In genomic region chr1:206708058-206708457, GRCh38 we compare ENCODE assay signal across 11 cellular contexts. TPM values are rescaled to one million over a fixed set of nuclear protein-coding genes. Genes with fewer than 3 reads are reported as not detected.
DNase-seq lines count a peak whose midpoint lies in the region; ATAC-seq, FAIRE-seq and TF ChIP-seq lines count a peak whose summit lies in the region.
"Had no signal": no experiment of that assay in that cellular context is flagged by ENCODE, and none has a peak within 500 bp of the region (broad histone marks: within the 10 kb centered on the region; RNA-seq: fewer than 3 reads in every experiment).

No MANE protein-coding gene starts in this region.

- H3K79me2 ChIP-seq in GM12878 (ENCODE audit: control insufficient read depth, insufficient read depth, low read length), result peaks cover 77% of the 10 kb centered on the region

- H3K4me3 ChIP-seq in GM12878, result peak overlapping the region; percentile 11; the same call in 1 of the 2 replicates
- H3K4me3 ChIP-seq in spleen, result peak overlapping the region in 1 of 8 donors; percentile 31
- H3K4me3 ChIP-seq in tibial nerve, result no peak overlapping the region

- H3K27ac ChIP-seq in GM12878 (ENCODE audit: control insufficient read depth, insufficient read depth) (peak overlapping the region; percentile 38; the same call in 1 of the 2 replicates), spleen (peak overlapping the region in 6 of 8 donors; percentile 19 to 70 (median 61)), tibial nerve (no peak overlapping the region)

- no peak for FAIRE-seq in GM12878 (lab: Jason Lieb, UNC)
- FAIRE-seq: astrocyte, H1, islet of Langerhans had no signal

- POLR2A ChIA-PET in GM12878 (lab: Charles Lee), result interaction anchor here (0.6 to 21.4 kb wide), 2 partner anchors 10 to 23 kb away, joined by 5 to 334 read pairs; partner anchors contain the start of gene MAPKAPK2

- TF ChIP-seq CTCF in GM12878 (IDR thresholded peaks at IDR 0.05 in 2 of 3, conservative IDR thresholded peaks at IDR 0.05 in 1 of 3; ENCODE audit: control insufficient read depth in 2 of 3, extremely low read depth in 1 of 3, insufficient read depth in 1 of 3, low read depth in 3 of 3, low read length in 3 of 3), result no peak; a peak in 1 of 6 replicates
- TF ChIP-seq CTCF in spleen (IDR thresholded peaks at IDR 0.05 in 8 of 11, conservative IDR thresholded peaks at IDR 0.05 in 3 of 11), result no peak
- no peak for TF ChIP-seq CTCF in tibial nerve (IDR thresholded peaks at IDR 0.05)

- no TSS peak for BruUV-seq in GM12878 (replicated peaks; lab: Mats Ljungman, UMichigan)

- peaks cover 34% of the 10 kb centered on the region for H4K20me1 ChIP-seq in GM12878 (ENCODE audit: control insufficient read depth, insufficient read depth)

- H3K9ac ChIP-seq in GM12878 (ENCODE audit: control insufficient read depth, insufficient read depth, low read length), result no peak overlapping the region

- peaks cover 0 to 5% of the 10 kb centered on the region in 2 experiments; a peak in 2 of 4 replicates for H3K36me3 ChIP-seq in GM12878 (ENCODE audit: control insufficient read depth in 2 of 2, insufficient read depth in 2 of 2, low read length in 1 of 2)
- no peaks in the 10 kb centered on the region for H3K36me3 ChIP-seq in spleen
- H3K36me3 ChIP-seq in tibial nerve, result no peaks in the 10 kb centered on the region

- peak overlapping the region; percentile 68 for H3K4me2 ChIP-seq in GM12878 (ENCODE audit: control insufficient read depth, insufficient read depth)

- RAD21 ChIA-PET in GM12878 (lab: Charles Lee; ENCODE audit: unreplicated experiment), result interaction anchor here (1.5 to 1.6 kb wide), 2 partner anchors 10 to 28 kb away, joined by 4 to 5 read pairs; no protein-coding TSS in a partner anchor

- intact Hi-C loops in GM12878 (cut with micrococcal nuclease; ENCODE audit: unreplicated experiment), result no loop called here
- intact Hi-C loops in spleen (cut with DNase I; ENCODE audit: low total_unique reads), result no loop called here

- H3K4me1 ChIP-seq in GM12878 (ENCODE audit: control insufficient read depth, insufficient read depth, low read length) (peaks cover 60% of the 10 kb centered on the region), spleen (peaks cover 63 to 100% (median 87%) of the 10 kb centered on the region in 6 donors), tibial nerve (peaks cover 0 to 75% (median 64%) of the 10 kb centered on the region in 4 donors)

- peak; percentile 59 for ATAC-seq in HG03460 (IDR thresholded peaks at IDR 0.05; ENCODE audit: unreplicated experiment)
- ATAC-seq in GM12878, result peak; percentile 52

- TF ChIP-seq EP300 in GM12878 (IDR thresholded peaks at IDR 0.05; ENCODE audit: borderline replicate concordance in 1 of 2, control insufficient read depth in 1 of 2, low read depth in 2 of 2, low read length in 2 of 2) (no peak), tibial nerve (IDR thresholded peaks at IDR 0.05) (no peak)

- H3K9me3 ChIP-seq in GM12878 (replicated peaks; ENCODE audit: control insufficient read depth, insufficient read depth, low read length), result no peaks in the 10 kb centered on the region
- no peaks in the 10 kb centered on the region for H3K9me3 ChIP-seq in spleen
- H3K9me3 ChIP-seq in tibial nerve, result no peaks in the 10 kb centered on the region

- SMC1A ChIA-PET in GM12878 (lab: Charles Lee; ENCODE audit: uncharacterized antibody, unreplicated experiment), result interaction anchor here (0.7 to 17.9 kb wide), 5 partner anchors 11 to 48 kb away, joined by 3 to 222 read pairs (median 5); no protein-coding TSS in a partner anchor

- CTCF ChIA-PET in GM12878 (lab: Yijun Ruan, JAX), result interaction anchor here (1.0 to 6.0 kb wide), 6 partner anchors 9 to 75 kb away, joined by 3 to 41 read pairs (median 8); no protein-coding TSS in a partner anchor

- TF ChIP-seq POLR2A in GM12878 (IDR thresholded peaks at IDR 0.05; ENCODE audit: low read depth, low read length), result no peak
- TF ChIP-seq POLR2A in spleen (IDR thresholded peaks at IDR 0.05), result no peak
- no peak for TF ChIP-seq POLR2A in tibial nerve (IDR thresholded peaks at IDR 0.05)

- 0 out of 2 replicates have a peak, but pooled peaks have one; percentile 3 for TF ChIP-seq RAD21 in GM12878 (IDR thresholded peaks at IDR 0.05; ENCODE audit: insufficient read depth, low read depth, low read length)

- WGBS in GM12878 (ENCODE audit: insufficient coverage, insufficient replicate concordance, low lambda C conversion rate, missing lambda C conversion rate), result 5% methylated on average over 2 of the region's 2 CpGs
- 7 to 29% (median 21%) methylated on average over 2 of the region's 2 CpGs for WGBS in spleen, 5 donors
- 66 to 69% methylated on average over 2 of the region's 2 CpGs for WGBS in tibial nerve, 2 donors

- H3K27me3 ChIP-seq in GM12878 (replicated peaks in 1 of 2; ENCODE audit: control insufficient read depth in 2 of 2, insufficient read depth in 2 of 2, low read length in 1 of 2), result no peaks in the 10 kb centered on the region
- H3K27me3 ChIP-seq in spleen (replicated peaks in 1 of 7), result no peaks in the 10 kb centered on the region
- no peaks in the 10 kb centered on the region for H3K27me3 ChIP-seq in tibial nerve

- DNase-seq in SIG-M5 treated with dmso at 0.1 percent for 504 hours (lab: John Stamatoyannopoulos, UW; ENCODE audit: unreplicated experiment), result peak; percentile 95
- DNase-seq in SIG-M5 (lab: John Stamatoyannopoulos, UW), result no peak
- no peak for DNase-seq in GM12878 (ENCODE audit: low read depth, low spot score)
- DNase-seq in spleen, result peak; percentile 84
- no peak for DNase-seq in effector CD8-positive, alpha-beta T cell (lab: John Stamatoyannopoulos, UW)
- DNase-seq in anterior cingulate cortex (lab: John Stamatoyannopoulos, UW), result no peak
- no peak for DNase-seq in tibial nerve (ENCODE audit: low spot score in 2 of 2)

- in situ Hi-C loops in GM12878 (cut with MboI), result no loop called here

- H2AFZ ChIP-seq in GM12878 (ENCODE audit: control insufficient read depth, low read depth, low read length), result no peak overlapping the region

TF ChIP-seq in GM12878, 131 proteins besides CTCF, POLR2A, EP300 and RAD21 (continues in another document):
- TF ChIP-seq LARP7 (IDR thresholded peaks at IDR 0.05) (no peak), YBX1 (IDR thresholded peaks at IDR 0.05) (no peak), SUPT20H (IDR thresholded peaks at IDR 0.05; ENCODE audit: borderline replicate concordance, control insufficient read depth, low read depth, low read length) (no peak), FOXK2 (IDR thresholded peaks at IDR 0.05) (no peak), CBFB (IDR thresholded peaks at IDR 0.05; ENCODE audit: low read depth) (no peak), CHD4 (IDR thresholded peaks at IDR 0.05) (no peak), RB1 (IDR thresholded peaks at IDR 0.05; ENCODE audit: borderline replicate concordance) (no peak), STAT1 (conservative IDR thresholded peaks at IDR 0.05) (no peak), MTA3 (IDR thresholded peaks at IDR 0.05; ENCODE audit: borderline replicate concordance, low read length) (no peak; the same call in 1 of the 2 replicates), ATF3 (IDR thresholded peaks at IDR 0.05; ENCODE audit: borderline replicate concordance, extremely low read depth, low read depth, low read length) (no peak)

RNA-seq across cellular contexts. Expression of gene MAPKAPK2, which starts 23.4 kb away (rescaled TPM):
- 38.9 and 42.0 TPM in 2 replicates for total RNA-seq in GM12878 (2013; cell fraction: nucleolus; rRNA removed)
- 59.9 and 62.6 TPM in 2 replicates for total RNA-seq in GM12878 (2014; rRNA removed)
- total RNA-seq in GM12878 (2014; rRNA removed; fragmentation: Illumina TruSeq; extraction: Trizol), result 36.1 and 38.8 TPM in 2 replicates
- 92.2 and 93.0 TPM in 2 replicates for total RNA-seq in GM12878 (2021)
- polyA plus RNA-seq in GM12878 (2011; ENCODE audit: low read depth), result 44.2 TPM
- polyA plus RNA-seq in GM12878 (2011; rRNA removed), result 51.0 and 71.7 TPM in 2 replicates
- polyA plus RNA-seq in GM12878 (2011; cell fraction: cytosol; rRNA removed), result 83.8 and 84.4 TPM in 2 replicates
- polyA plus RNA-seq in GM12878 (2011; cell fraction: nucleus; rRNA removed), result 110 and 118 TPM in 2 replicates
- 44.4 and 63.5 TPM in 2 replicates for polyA plus RNA-seq in GM12878 (2012)
- polyA plus RNA-seq in GM12878 (2014; fragmentation: Illumina TruSeq; extraction: Trizol), result 66.8 and 70.6 TPM in 2 replicates
- polyA plus RNA-seq in GM12878 (2014; fragmentation: Nextera tagmentation; extraction: Ambion mirVana), result 1 to 10 TPM in 1 of 2 experiments, under 1 TPM in 1; 0.72 to 4.9 TPM
- 65.5 and 65.7 TPM in 2 replicates for polyA plus RNA-seq in GM12878 (2014; rRNA removed)
- 1 to 10 TPM; 4.2 to 6.2 TPM for polyA plus RNA-seq in GM12878 (2016; fragmentation: Nextera tagmentation; extraction: Ambion mirVana)
- polyA minus RNA-seq in GM12878 (2011; rRNA and poly(A)+ RNA removed), result 67.7 and 81.3 TPM in 2 replicates
- polyA minus RNA-seq in GM12878 (2011; cell fraction: cytosol; rRNA and poly(A)+ RNA removed), result 25.1 and 29.4 TPM in 2 replicates
- polyA minus RNA-seq in GM12878 (2011; cell fraction: nucleus; rRNA and poly(A)+ RNA removed), result 23.2 and 39.0 TPM in 2 replicates
- 100 to 1,000 TPM in 5 of 7 donors, 10 to 100 TPM in 2; 82.0 to 129 (median 104) TPM for total RNA-seq in spleen
- polyA plus RNA-seq in spleen, result 10 to 100 TPM; 42.2 to 68.1 (median 53.4) TPM
- 10 to 100 TPM; 30.6 to 49.5 (median 38.2) TPM for total RNA-seq in tibial nerve

Comparison
In these comparisons a context has a peak if more than half of its experiments do, and no peak if none do; other contexts are left out.
1. DNase-seq: peak in SIG-M5 treated with dmso at 0.1 percent for 504 hours (single experiment) and spleen (single experiment); none in SIG-M5 (single experiment), GM12878 (single experiment), effector CD8-positive, alpha-beta T cell (single experiment), anterior cingulate cortex (0 of 58) and tibial nerve (0 of 2).
2. H3K27ac ChIP-seq: peak in GM12878 (single experiment) and spleen (6 of 8); none in tibial nerve (0 of 4).